In the genomic region with DNA sequence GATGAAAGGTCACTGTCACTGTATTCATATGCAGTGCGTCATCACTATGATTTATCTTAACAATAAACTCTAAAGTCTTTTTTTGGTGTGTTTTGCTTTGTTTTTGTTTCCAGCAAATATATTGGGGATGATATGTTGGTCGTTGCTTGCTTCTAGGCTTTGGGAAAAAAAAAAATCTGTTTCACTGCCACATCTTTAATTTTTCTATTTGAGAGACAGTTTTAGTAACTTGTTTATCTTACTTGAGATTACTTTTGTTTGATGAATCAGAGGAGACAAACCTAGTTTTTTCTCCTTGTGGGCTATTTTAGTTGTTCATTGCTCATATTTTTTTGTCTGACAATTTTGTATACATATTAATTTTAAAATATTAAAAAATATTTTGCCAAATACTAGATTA, we compare ENCODE assay signal across 20 cellular contexts. TPM values are rescaled to one million over a fixed set of nuclear protein-coding genes. Genes with fewer than 3 reads are reported as not detected.
DNase-seq lines count a peak whose midpoint lies in the region; ATAC-seq, FAIRE-seq and TF ChIP-seq lines count a peak whose summit lies in the region.
"Had no signal": no experiment of that assay in that cellular context is flagged by ENCODE, and none has a peak within 500 bp of the region (broad histone marks: within the 10 kb centered on the region; RNA-seq: fewer than 3 reads in every experiment).

No MANE protein-coding gene starts in this region.

- no peak overlapping the region for H2BK20ac ChIP-seq in H9 (ENCODE audit: low read depth, low read length, poor library complexity, severe bottlenecking)

- H3K9ac ChIP-seq in H9 (ENCODE audit: extremely low read depth, insufficient read length, low read length): no peak overlapping the region

- no peak overlapping the region for H4K5ac ChIP-seq in H9 (ENCODE audit: insufficient read length, low read depth, low read length)

- H3K14ac ChIP-seq in H9 (ENCODE audit: insufficient read depth, low read length): no peak overlapping the region

- H3K79me1 ChIP-seq in H9 (ENCODE audit: insufficient read depth, low read depth, low read length, poor library complexity, severe bottlenecking): no peaks in the 10 kb centered on the region

- H3K4me2 ChIP-seq in H9 (ENCODE audit: insufficient read depth, insufficient read length, low read length): no peak overlapping the region

- no peak overlapping the region for H2BK12ac ChIP-seq in H9 (ENCODE audit: insufficient read length, low read depth, low read length)

- H3K23me2 ChIP-seq in H9 (ENCODE audit: insufficient read length, low read depth, low read length, poor library complexity, severe bottlenecking): no peaks in the 10 kb centered on the region

- ATAC-seq in HG03442 (IDR thresholded peaks at IDR 0.05; ENCODE audit: unreplicated experiment): no peak
- no peak for ATAC-seq in activated naive CD4-positive, alpha-beta T cell treated with anti-CD3 and anti-CD28 coated beads, Interleukin-2, amount 50 U/mL, for 72 hours

- no peak overlapping the region for H3K56ac ChIP-seq in H9 (ENCODE audit: insufficient read length, low read depth, low read length)

- no peaks in the 10 kb centered on the region for H3K79me2 ChIP-seq in H9 (ENCODE audit: insufficient read depth, low read length)

- H4K91ac ChIP-seq in H9 (ENCODE audit: insufficient read length, low read depth, low read length): no peak overlapping the region

- H4K8ac ChIP-seq in H9 (replicated peaks; ENCODE audit: insufficient read length, low read depth, low read length): no peak overlapping the region

- H3K9me3 Mint-ChIP-seq in HFFc6 (no peaks in the 10 kb centered on the region), H9 (no peaks in the 10 kb centered on the region)
- H3K9me3 Mint-ChIP-seq in activated naive CD4-positive, alpha-beta T cell treated with anti-CD3 and anti-CD28 coated beads, Interleukin-2, amount 50 U/mL, for 72 hours: no peaks in the 10 kb centered on the region
- H3K9me3 Mint-ChIP-seq: CD4-positive, CD25-positive, alpha-beta regulatory T cell; CD8-positive, alpha-beta memory T cell; IgD-negative memory B cell had no signal

- peaks cover 36% of the 10 kb centered on the region for H3K4me1 Mint-ChIP-seq in HFFc6 (ENCODE audit: low read depth)
- no peaks in the 10 kb centered on the region for H3K4me1 Mint-ChIP-seq in H9

- no peak overlapping the region for H2BK5ac ChIP-seq in H9 (ENCODE audit: insufficient read length, low read length)

- no peaks in the 10 kb centered on the region for H3K4me1 ChIP-seq in H9 (ENCODE audit: insufficient read depth, low read length)
- H3K4me1 ChIP-seq: BE2C had no signal

- H4K20me1 ChIP-seq in H9 (ENCODE audit: control insufficient read depth, insufficient read depth, insufficient read length): no peaks in the 10 kb centered on the region

- H2AK5ac ChIP-seq in H9 (ENCODE audit: insufficient read length, low read length): no peak overlapping the region

- no peak overlapping the region for H3K4ac ChIP-seq in H9 (ENCODE audit: low read depth, low read length)

- H3K4me3 Mint-ChIP-seq in HFFc6 (no peak overlapping the region), H9 (no peak overlapping the region)
- H3K4me3 Mint-ChIP-seq: CD4-positive, CD25-positive, alpha-beta regulatory T cell; CD8-positive, alpha-beta memory T cell had no signal

- no peak overlapping the region for H3K18ac ChIP-seq in H9 (ENCODE audit: insufficient read length, low read depth, low read length)

- TF ChIP-seq CTCF in HFFc6 (IDR thresholded peaks at IDR 0.05): no peak
- TF ChIP-seq CTCF in H9 (conservative IDR thresholded peaks at IDR 0.05): no peak

- H3K23ac ChIP-seq in H9 (ENCODE audit: insufficient read length, low read depth, low read length): no peak overlapping the region

- H3K27ac Mint-ChIP-seq in HFFc6 (peak overlapping the region; percentile 2; the same call in 1 of the 2 replicates), H9 (no peak overlapping the region)
- no peak overlapping the region for H3K27ac Mint-ChIP-seq in activated naive CD4-positive, alpha-beta T cell treated with anti-CD3 and anti-CD28 coated beads, Interleukin-2, amount 50 U/mL, for 72 hours
- H3K27ac Mint-ChIP-seq: CD4-positive, CD25-positive, alpha-beta regulatory T cell; CD8-positive, alpha-beta memory T cell; IgD-negative memory B cell had no signal

- H3K9me3 ChIP-seq in H9 (ENCODE audit: control insufficient read depth, low read depth, low read length): no peaks in the 10 kb centered on the region
- H3K9me3 ChIP-seq: BE2C had no signal

- no peaks in the 10 kb centered on the region for H3K27me3 ChIP-seq in H9 (ENCODE audit: insufficient read depth, low read length)
- H3K27me3 ChIP-seq: BE2C had no signal

- H3K27ac ChIP-seq in H9 (ENCODE audit: insufficient read length, low read depth, low read length): no peak overlapping the region

- no CpG with 5 or more reads among the region's 2 CpGs for WGBS in H9 (ENCODE audit: extremely low coverage, insufficient read length, low lambda C conversion rate)

- no peak overlapping the region for H2BK15ac ChIP-seq in H9 (ENCODE audit: low read depth, low read length)

- peak; percentile 10 for FAIRE-seq in colon (lab: Jason Lieb, UNC)
- FAIRE-seq: D721Med, HTR-8/SVneo had no signal

- H3K27me3 Mint-ChIP-seq in HFFc6 (ENCODE audit: insufficient read depth) (no peaks in the 10 kb centered on the region), H9 (ENCODE audit: low read depth) (no peaks in the 10 kb centered on the region)
- H3K27me3 Mint-ChIP-seq: CD4-positive, CD25-positive, alpha-beta regulatory T cell; CD8-positive, alpha-beta memory T cell; IgD-negative memory B cell had no signal

- H2AFZ ChIP-seq in H9 (ENCODE audit: low read length): no peak overlapping the region

- H3T11ph ChIP-seq in H9 (ENCODE audit: low read length): no peak overlapping the region

- no peak for DNase-seq in HFFc6
- peak; percentile 22 to 29 for DNase-seq in lung microvascular endothelial cell (ENCODE audit: low read depth in 2 of 2)
- DNase-seq in NCI-H1092 treated with DMSO at 0.1 percent for 48 hours (lab: John Stamatoyannopoulos, UW): no peak
- no peak for DNase-seq in activated naive CD4-positive, alpha-beta T cell treated with anti-CD3 and anti-CD28 coated beads, Interleukin-2, amount 50 U/mL, for 72 hours (ENCODE audit: low spot score in 2 of 2)
- DNase-seq in H9: no peak
- DNase-seq: ACHN; BE2C; C1 segment of cervical spinal cord; CD4-positive, CD25-positive, alpha-beta regulatory T cell; CD8-positive, alpha-beta memory T cell; COR-L47; GF-D8; GOT3; H7; KBM-7 had no signal

- H3K36me3 Mint-ChIP-seq in HFFc6 (ENCODE audit: low read depth): peaks cover 13% of the 10 kb centered on the region
- H3K36me3 Mint-ChIP-seq in activated naive CD4-positive, alpha-beta T cell treated with anti-CD3 and anti-CD28 coated beads, Interleukin-2, amount 50 U/mL, for 72 hours: peaks cover 0 to 5% of the 10 kb centered on the region in 2 donors
- peaks cover 8 to 15% (median 10%) of the 10 kb centered on the region in 3 experiments; a peak in 5 of 7 replicates for H3K36me3 Mint-ChIP-seq in H9 (ENCODE audit: insufficient read depth in 1 of 3, low read depth in 3 of 3)

- no peak overlapping the region for H2BK120ac ChIP-seq in H9 (ENCODE audit: low read depth, low read length, poor library complexity, severe bottlenecking)

RNA-seq across cellular contexts. Expression of gene CWC27, which starts 19.4 kb away (rescaled TPM):
- 10 to 100 TPM; 19.6 to 29.9 (median 25.4) TPM for total RNA-seq in HFFc6 (2021; fragmentation: NEBNext Ultra II Directional; extraction: Animal tissue kit (Norgen Biotek cat#: 25700))
- 7.4 and 7.9 TPM in 2 replicates for total RNA-seq in lung microvascular endothelial cell
- total RNA-seq in activated naive CD4-positive, alpha-beta T cell treated with anti-CD3 and anti-CD28 coated beads, Interleukin-2, amount 50 U/mL, for 72 hours: 10 to 100 TPM; 29.7 to 31.0 TPM
- total RNA-seq in H9 (2021): 41.9 TPM in 2 replicates

RNA-seq across cellular contexts. Expression of gene SREK1IP1, which starts 19.7 kb away (rescaled TPM):
- total RNA-seq in HFFc6 (2021; fragmentation: NEBNext Ultra II Directional; extraction: Animal tissue kit (Norgen Biotek cat#: 25700)): 10 to 100 TPM; 20.8 to 24.5 (median 22.6) TPM
- total RNA-seq in lung microvascular endothelial cell (11.3 and 12.3 TPM in 2 replicates), H9 (2021) (24.2 and 28.6 TPM in 2 replicates)
- total RNA-seq in activated naive CD4-positive, alpha-beta T cell treated with anti-CD3 and anti-CD28 coated beads, Interleukin-2, amount 50 U/mL, for 72 hours: 10 to 100 TPM; 14.8 to 28.9 TPM

Comparison
In these comparisons a context has a peak if more than half of its experiments do, and no peak if none do; other contexts are left out.
1. DNase-seq: peak in lung microvascular endothelial cell (2 of 2); none in HFFc6 (single experiment), NCI-H1092 treated with DMSO at 0.1 percent for 48 hours (single experiment), activated naive CD4-positive, alpha-beta T cell treated with anti-CD3 and anti-CD28 coated beads, Interleukin-2, amount 50 U/mL, for 72 hours (0 of 2) and H9 (single experiment).